40 cellular contexts compared by ENCODE assay signal in genomic region chr4:61678297-61678696, GRCh38.
"Had no signal": no experiment of that assay in that cellular context is flagged by ENCODE, and none has a peak within 500 bp of the region (broad histone marks: within the 10 kb centered on the region; RNA-seq: fewer than 3 reads in every experiment).

No MANE protein-coding gene starts in this region.

- H3K27ac ChIP-seq: adrenal gland, ascending aorta, body of pancreas, brain microvascular endothelial cell, breast epithelium, cardiac muscle cell had no signal

- H3K4me3 Mint-ChIP-seq: activated naive CD4-positive, alpha-beta T cell treated with anti-CD3 and anti-CD28 coated beads for 36 hours; activated naive CD4-positive, alpha-beta T cell treated with anti-CD3 and anti-CD28 coated beads, Interleukin-2, amount 10 ng/mL, durations not matched to agents 7 days and 5 days; activated naive CD4-positive, alpha-beta T cell treated with anti-CD3 and anti-CD28 coated beads, Interleukin-2, amount 50 U/mL, for 24 hours; activated naive CD8-positive, alpha-beta T cell; activated naive CD8-positive, alpha-beta T cell treated with anti-CD3 and anti-CD28 coated beads for 36 hours; activated naive CD8-positive, alpha-beta T cell treated with anti-CD3 and anti-CD28 coated beads, Interleukin-2, amount 10 ng/mL, durations not matched to agents 7 days and 5 days; activated naive CD8-positive, alpha-beta T cell treated with anti-CD3 and anti-CD28 coated beads, Interleukin-2, amount 50 U/mL, for 24 hours; activated T-cell treated with anti-CD3 and anti-CD28 coated beads, Interleukin-2, amount 50 U/mL, for 24 hours; activated T-cell treated with anti-CD3 and anti-CD28 coated beads, Interleukin-2, amount 50 U/mL, for 4 hours; activated T-cell treated with anti-CD3 and anti-CD28 coated beads, Interleukin-2, amount 50 U/mL, for 72 hours; activated T-helper 1 cell treated with anti-CD3 and anti-CD28 coated beads, Interleukin-12 subunit alpha, Interleukin-12 subunit beta, Interleukin-2, Interleukin-4 antibody, amounts not matched to agents 30 ng/mL and 10 ng/mL and 1 ng/mL, durations not matched to agents 14 hours and 24 hours and 36 hours; activated T-helper 17 cell treated with anti-CD3 and anti-CD28 coated beads, Interleukin-2, amount 50 U/mL, for 72 hours; brain; central memory CD8-positive, alpha-beta T cell had no signal

- H3K9me3 ChIP-seq: ascending aorta, body of pancreas, breast epithelium had no signal

- H3K36me3 Mint-ChIP-seq: activated naive CD4-positive, alpha-beta T cell treated with anti-CD3 and anti-CD28 coated beads, Interleukin-2, amount 10 ng/mL, durations not matched to agents 7 days and 5 days; activated naive CD4-positive, alpha-beta T cell treated with anti-CD3 and anti-CD28 coated beads, Interleukin-2, amount 50 U/mL, for 24 hours; activated naive CD4-positive, alpha-beta T cell treated with anti-CD3 and anti-CD28 coated beads, Interleukin-2, amount 50 U/mL, for 72 hours; activated naive CD8-positive, alpha-beta T cell; activated naive CD8-positive, alpha-beta T cell treated with anti-CD3 and anti-CD28 coated beads for 36 hours; activated naive CD8-positive, alpha-beta T cell treated with anti-CD3 and anti-CD28 coated beads, Interleukin-2, amount 10 ng/mL, durations not matched to agents 7 days and 5 days had no signal

- H3K27ac Mint-ChIP-seq: activated naive CD4-positive, alpha-beta T cell treated with anti-CD3 and anti-CD28 coated beads for 36 hours; activated naive CD4-positive, alpha-beta T cell treated with anti-CD3 and anti-CD28 coated beads, Interleukin-2, amount 10 ng/mL, durations not matched to agents 7 days and 5 days; activated naive CD4-positive, alpha-beta T cell treated with anti-CD3 and anti-CD28 coated beads, Interleukin-2, amount 50 U/mL, for 24 hours; activated naive CD4-positive, alpha-beta T cell treated with anti-CD3 and anti-CD28 coated beads, Interleukin-2, amount 50 U/mL, for 72 hours; activated naive CD8-positive, alpha-beta T cell; activated naive CD8-positive, alpha-beta T cell treated with anti-CD3 and anti-CD28 coated beads for 36 hours; activated naive CD8-positive, alpha-beta T cell treated with anti-CD3 and anti-CD28 coated beads, Interleukin-2, amount 10 ng/mL, durations not matched to agents 7 days and 5 days; activated naive CD8-positive, alpha-beta T cell treated with anti-CD3 and anti-CD28 coated beads, Interleukin-2, amount 50 U/mL, for 24 hours; activated T-cell treated with anti-CD3 and anti-CD28 coated beads, Interleukin-2, amount 50 U/mL, for 24 hours; activated T-cell treated with anti-CD3 and anti-CD28 coated beads, Interleukin-2, amount 50 U/mL, for 72 hours; activated T-helper 1 cell treated with anti-CD3 and anti-CD28 coated beads, Interleukin-12 subunit alpha, Interleukin-12 subunit beta, Interleukin-2, Interleukin-4 antibody, amounts not matched to agents 30 ng/mL and 10 ng/mL and 1 ng/mL, durations not matched to agents 14 hours and 24 hours and 36 hours; activated T-helper 17 cell treated with anti-CD3 and anti-CD28 coated beads, Interleukin-2, amount 50 U/mL, for 72 hours; activated T-helper 2 cell treated with anti-CD3 and anti-CD28 coated beads, Interferon-gamma antibody, Interleukin-2, Interleukin-4, amounts not matched to agents 10 μg/mL and 5 μg/mL and 100 μg/mL, durations not matched to agents 14 hours and 24 hours and 36 hours; brain had no signal

- H3K9me3 Mint-ChIP-seq: activated naive CD4-positive, alpha-beta T cell treated with anti-CD3 and anti-CD28 coated beads, Interleukin-2, amount 50 U/mL, for 24 hours; brain had no signal

- FAIRE-seq: astrocyte, bronchial epithelial cell had no signal

- DNase-seq: activated effector memory CD4-positive, alpha-beta T cell treated with anti-CD3 and anti-CD28 coated beads, Interleukin-2, amount 50 U/mL, for 16 hours; activated effector memory CD4-positive, alpha-beta T cell treated with Interleukin-2 at 50 U/mL for 16 hours; activated gamma-delta T cell; activated gamma-delta T cell treated with Interleukin-2 at 50 U/mL for 16 hours; activated naive CD4-positive, alpha-beta T cell; activated naive CD4-positive, alpha-beta T cell treated with anti-CD3 and anti-CD28 coated beads for 36 hours; activated naive CD4-positive, alpha-beta T cell treated with anti-CD3 and anti-CD28 coated beads, Interleukin-2, amount 10 ng/mL, durations not matched to agents 7 days and 5 days; activated naive CD4-positive, alpha-beta T cell treated with anti-CD3 and anti-CD28 coated beads, Interleukin-2, amount 50 U/mL, for 16 hours; activated naive CD4-positive, alpha-beta T cell treated with Interleukin-2 at 50 U/mL for 16 hours; activated naive CD8-positive, alpha-beta T cell treated with anti-CD3 and anti-CD28 coated beads for 36 hours; activated naive CD8-positive, alpha-beta T cell treated with anti-CD3 and anti-CD28 coated beads, Interleukin-2, amount 10 ng/mL, durations not matched to agents 7 days and 5 days; activated naive CD8-positive, alpha-beta T cell treated with anti-CD3 and anti-CD28 coated beads, Interleukin-2, amount 50 U/mL, for 24 hours; activated T-cell treated with anti-CD3 and anti-CD28 coated beads, Interleukin-2, amount 50 U/mL, for 1 hour; activated T-cell treated with anti-CD3 and anti-CD28 coated beads, Interleukin-2, amount 50 U/mL, for 24 hours; activated T-cell treated with anti-CD3 and anti-CD28 coated beads, Interleukin-2, amount 50 U/mL, for 4 hours; activated T-cell treated with anti-CD3 and anti-CD28 coated beads, Interleukin-2, amount 50 U/mL, for 48 hours; activated T-cell treated with anti-CD3 and anti-CD28 coated beads, Interleukin-2, amount 50 U/mL, for 72 hours; adrenal gland; amniotic stem cell; amygdala; anterior cingulate cortex; aorta; body of pancreas; brain microvascular endothelial cell; caudate nucleus; central memory CD4-positive, alpha-beta T cell; cerebellar nuclear complex had no signal

- H3K4me3 ChIP-seq: adrenal gland, ascending aorta, body of pancreas, breast epithelium, cardiac muscle cell had no signal

- H3K27me3 Mint-ChIP-seq: activated naive CD4-positive, alpha-beta T cell treated with anti-CD3 and anti-CD28 coated beads, Interleukin-2, amount 10 ng/mL, durations not matched to agents 7 days and 5 days; activated naive CD4-positive, alpha-beta T cell treated with anti-CD3 and anti-CD28 coated beads, Interleukin-2, amount 50 U/mL, for 24 hours; activated naive CD8-positive, alpha-beta T cell; activated naive CD8-positive, alpha-beta T cell treated with anti-CD3 and anti-CD28 coated beads for 36 hours; activated naive CD8-positive, alpha-beta T cell treated with anti-CD3 and anti-CD28 coated beads, Interleukin-2, amount 10 ng/mL, durations not matched to agents 7 days and 5 days; activated naive CD8-positive, alpha-beta T cell treated with anti-CD3 and anti-CD28 coated beads, Interleukin-2, amount 50 U/mL, for 24 hours; activated T-cell treated with anti-CD3 and anti-CD28 coated beads, Interleukin-2, amount 50 U/mL, for 24 hours; activated T-helper 17 cell treated with anti-CD3 and anti-CD28 coated beads, Interleukin-2, amount 50 U/mL, for 72 hours; brain; central memory CD8-positive, alpha-beta T cell had no signal

- H3K36me3 ChIP-seq: adrenal gland, ascending aorta, brain microvascular endothelial cell, breast epithelium, cardiac muscle cell had no signal

- H3K4me1 Mint-ChIP-seq: activated naive CD4-positive, alpha-beta T cell treated with anti-CD3 and anti-CD28 coated beads, Interleukin-2, amount 10 ng/mL, durations not matched to agents 7 days and 5 days; activated naive CD4-positive, alpha-beta T cell treated with anti-CD3 and anti-CD28 coated beads, Interleukin-2, amount 50 U/mL, for 24 hours; activated naive CD8-positive, alpha-beta T cell treated with anti-CD3 and anti-CD28 coated beads for 36 hours; activated naive CD8-positive, alpha-beta T cell treated with anti-CD3 and anti-CD28 coated beads, Interleukin-2, amount 10 ng/mL, durations not matched to agents 7 days and 5 days; activated naive CD8-positive, alpha-beta T cell treated with anti-CD3 and anti-CD28 coated beads, Interleukin-2, amount 50 U/mL, for 24 hours; activated T-helper 17 cell treated with anti-CD3 and anti-CD28 coated beads, Interleukin-2, amount 50 U/mL, for 72 hours; central memory CD8-positive, alpha-beta T cell had no signal
